Comparison of ENCODE assay signal across 13 cellular contexts in genomic region chr6:11766056-11766455, GRCh38. TPM values are rescaled to one million over a fixed set of nuclear protein-coding genes. Genes with fewer than 3 reads are reported as not detected.
DNase-seq lines count a peak whose midpoint lies in the region; ATAC-seq and TF ChIP-seq lines count a peak whose summit lies in the region.
"Had no signal": no experiment of that assay in that cellular context is flagged by ENCODE, and none has a peak within 500 bp of the region (broad histone marks: within the 10 kb centered on the region; RNA-seq: fewer than 3 reads in every experiment).

No MANE protein-coding gene starts in this region.

- H3K27me3 ChIP-seq in HUES48 (ENCODE audit: control insufficient read depth, insufficient read depth, low read length) (no peaks in the 10 kb centered on the region; the same call in 1 of the 2 replicates), brain microvascular endothelial cell (replicated peaks) (no peaks in the 10 kb centered on the region), thyroid gland (no peaks in the 10 kb centered on the region)
- H3K27me3 ChIP-seq: BLaER1, gastrocnemius medialis had no signal

- TF ChIP-seq CTCF in brain microvascular endothelial cell (IDR thresholded peaks at IDR 0.05; ENCODE audit: low read depth, low read length, missing control alignments) (peak; percentile 40), thyroid gland (IDR thresholded peaks at IDR 0.05) (no peak)

- no peak overlapping the region for H3K4me3 ChIP-seq in HUES48 (ENCODE audit: low read depth, low read length)
- H3K4me3 ChIP-seq in brain microvascular endothelial cell (ENCODE audit: low read depth, low read length), result no peak overlapping the region
- H3K4me3 ChIP-seq in thyroid gland (replicated peaks in 1 of 3), result no peak overlapping the region
- H3K4me3 ChIP-seq: BLaER1, gastrocnemius medialis had no signal

- H3K4me1 ChIP-seq in HUES48 (ENCODE audit: control insufficient read depth, insufficient read depth, low read length) (peaks cover 43% of the 10 kb centered on the region), thyroid gland (peaks cover 6 to 29% of the 10 kb centered on the region in 2 donors)

- no peaks in the 10 kb centered on the region for H3K9me3 ChIP-seq in HUES48 (ENCODE audit: control insufficient read depth, insufficient read depth, low read length)
- no peaks in the 10 kb centered on the region for H3K9me3 ChIP-seq in thyroid gland
- H3K9me3 ChIP-seq: BLaER1, gastrocnemius medialis had no signal

- TF ChIP-seq POLR2A in thyroid gland (IDR thresholded peaks at IDR 0.05), result no peak

- ATAC-seq in GM19328 (IDR thresholded peaks at IDR 0.05; ENCODE audit: unreplicated experiment) (no peak), HG02840 (IDR thresholded peaks at IDR 0.05; ENCODE audit: low FRiP score, unreplicated experiment) (no peak)
- ATAC-seq: gastrocnemius medialis had no signal

- H3K9ac ChIP-seq in HUES48 (ENCODE audit: low read depth, low read length), result no peak overlapping the region
- H3K9ac ChIP-seq: BLaER1 had no signal

- WGBS in thyroid gland, 2 donors, result 64 to 76% methylated on average over 2 of the region's 2 CpGs

- intact Hi-C loops in thyroid gland (cut with DNase I), result no loop called here

- in situ Hi-C loops in ACHN (cut with HindIII; ENCODE audit: low pct_ligation_motif_present, low pct_unique_long_range_greater_than_20kb, low sequenced_read_pairs), result no loop called here
- in situ Hi-C loops in brain microvascular endothelial cell (cut with HindIII; ENCODE audit: low pct_ligation_motif_present, low sequenced_read_pairs), result loop anchor here (25.0 kb wide), 1 partner anchor 246 kb away; the partner anchor contains the start of gene HIVEP1

- peak overlapping the region; percentile 50 for H3K27ac ChIP-seq in HUES48 (ENCODE audit: low read depth, low read length)
- peak overlapping the region; percentile 90 for H3K27ac ChIP-seq in brain microvascular endothelial cell
- H3K27ac ChIP-seq in thyroid gland, result peak overlapping the region in 1 of 3 donors; percentile 38
- H3K27ac ChIP-seq: BLaER1, gastrocnemius medialis had no signal

- H3K36me3 ChIP-seq in HUES48 (ENCODE audit: control insufficient read depth, insufficient read depth, low read length) (no peaks in the 10 kb centered on the region), brain microvascular endothelial cell (replicated peaks) (no peaks in the 10 kb centered on the region), thyroid gland (no peaks in the 10 kb centered on the region)
- H3K36me3 ChIP-seq: BLaER1, gastrocnemius medialis had no signal

- DNase-seq in ACHN, result peak; percentile 35
- DNase-seq in brain microvascular endothelial cell, result peak; percentile 60
- DNase-seq in kidney glomerular epithelial cell (lab: John Stamatoyannopoulos, UW), result peak; percentile 82
- no peak for DNase-seq in AML-193 (lab: John Stamatoyannopoulos, UW)
- DNase-seq in thyroid gland, result no peak
- DNase-seq: activated CD4-positive, alpha-beta T cell treated with anti-CD3 and anti-CD28 coated beads, Interleukin-2, amount 10 ng/mL, durations not matched to agents 24 days and 14 days; activated effector memory CD4-positive, alpha-beta T cell treated with Interleukin-2 at 50 U/mL for 16 hours; gastrocnemius medialis; T-helper 1 cell had no signal

RNA-seq across cellular contexts. Expression of gene ADTRP, which starts 12.5 kb away (rescaled TPM):
- total RNA-seq in thyroid gland, result 1 to 10 TPM in 1 of 4 donors, under 1 TPM in 1, not detected in 2; 0.40 to 3.5 TPM

Comparison
In these comparisons a context has a peak if more than half of its experiments do, and no peak if none do; other contexts are left out.
1. DNase-seq: peak in ACHN (single experiment), brain microvascular endothelial cell (single experiment) and kidney glomerular epithelial cell (single experiment); none in AML-193 (0 of 2) and thyroid gland (0 of 2).